In the genomic region with DNA sequence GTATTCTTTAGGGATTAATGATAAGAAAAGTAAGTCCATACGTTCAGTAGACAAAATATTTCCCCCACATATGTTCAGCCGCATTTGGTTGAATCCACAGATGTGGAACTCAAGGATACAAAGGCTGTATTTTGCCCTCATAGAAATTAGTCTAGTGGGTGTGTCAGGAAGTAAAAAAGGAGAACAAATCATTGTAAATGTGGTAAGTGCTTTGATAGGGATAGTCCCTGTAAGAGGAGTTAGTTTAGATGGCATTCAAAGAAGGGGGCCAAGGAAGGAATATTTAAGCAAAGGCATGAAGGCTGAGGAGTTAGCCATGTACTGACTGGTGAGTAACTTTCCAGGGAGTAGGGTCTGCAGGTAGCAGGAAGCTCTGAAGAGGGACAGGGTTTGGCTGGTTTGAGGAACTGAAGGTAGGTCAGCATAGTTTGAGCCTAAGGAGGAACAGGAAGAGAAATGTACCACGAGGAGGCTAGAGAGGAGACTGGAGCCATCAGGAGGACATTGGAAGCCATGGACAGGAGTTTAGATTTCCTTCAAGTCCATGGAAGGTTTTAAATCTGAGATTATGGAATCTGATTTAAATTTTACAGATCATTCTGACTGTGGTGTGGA, we compare ENCODE assay signal across 17 cellular contexts.
DNase-seq lines count a peak whose midpoint lies in the region; ATAC-seq, FAIRE-seq and TF ChIP-seq lines count a peak whose summit lies in the region.
"Had no signal": no experiment of that assay in that cellular context is flagged by ENCODE, and none has a peak within 500 bp of the region (broad histone marks: within the 10 kb centered on the region; RNA-seq: fewer than 3 reads in every experiment).

No MANE protein-coding gene starts in this region.

- POLR2A ChIA-PET in K562 (lab: Yijun Ruan, JAX), result no interaction called here

- no peaks in the 10 kb centered on the region for H3K4me1 Mint-ChIP-seq in CD4-positive, CD25-positive, alpha-beta regulatory T cell

- H3K9me3 ChIP-seq in CD4-positive, CD25-positive, alpha-beta regulatory T cell (ENCODE audit: control insufficient read depth in 2 of 2, low read length in 2 of 2), result no peaks in the 10 kb centered on the region
- H3K9me3 ChIP-seq in K562 (replicated peaks; ENCODE audit: control insufficient read depth, insufficient read depth, low read depth, low read length), result no peaks in the 10 kb centered on the region
- H3K9me3 ChIP-seq in small intestine (ENCODE audit: control insufficient read depth, low read depth), result no peaks in the 10 kb centered on the region
- H3K9me3 ChIP-seq: A549, HAP-1 had no signal

- FAIRE-seq in K562 (lab: Jason Lieb, UNC) (peak; percentile 54), small intestine (lab: Jason Lieb, UNC) (no peak)
- FAIRE-seq: A549 had no signal

- H3K9me1 ChIP-seq in K562 (ENCODE audit: control insufficient read depth, insufficient read depth, low read length), result no peaks in the 10 kb centered on the region

- TF ChIP-seq CTCF in K562 (IDR thresholded peaks at IDR 0.05 in 2 of 3, conservative IDR thresholded peaks at IDR 0.05 in 1 of 3; ENCODE audit: insufficient read depth in 2 of 3, low read depth in 1 of 3, low read length in 3 of 3), result no peak

- H3K36me3 Mint-ChIP-seq in CD4-positive, CD25-positive, alpha-beta regulatory T cell, result no peaks in the 10 kb centered on the region
- H3K36me3 Mint-ChIP-seq: CD8-positive, alpha-beta T cell had no signal

- H3K9me3 Mint-ChIP-seq in CD4-positive, CD25-positive, alpha-beta regulatory T cell, result peaks cover 0 to 4% (median 2%) of the 10 kb centered on the region in 7 donors
- H3K9me3 Mint-ChIP-seq: CD8-positive, alpha-beta T cell had no signal

- DNase-seq in CD4-positive, CD25-positive, alpha-beta regulatory T cell, result no peak
- DNase-seq in NOMO-1 treated with DMSO at 0.1 percent for 48 hours (lab: John Stamatoyannopoulos, UW; ENCODE audit: unreplicated experiment) (peak; percentile 60), K562 (ENCODE audit: extremely low read depth in 1 of 4, low spot score in 3 of 4) (no peak), small intestine (peak; percentile 34), activated T-cell treated with anti-CD3 and anti-CD28 coated beads for 4 hours (no peak), D341Med (ENCODE audit: low spot score) (no peak)
- DNase-seq: CD8-positive, alpha-beta T cell; NCI-H1092 treated with DMSO at 0.1 percent for 48 hours; NCI-H1694; NCI-H345; NCI-H774; SIG-M5; SW 1271 had no signal

- no peaks in the 10 kb centered on the region for H3K36me3 ChIP-seq in CD4-positive, CD25-positive, alpha-beta regulatory T cell (ENCODE audit: control insufficient read depth, insufficient read depth, low read length)
- no peaks in the 10 kb centered on the region for H3K36me3 ChIP-seq in K562 (ENCODE audit: control insufficient read depth, insufficient read depth, low read length)
- H3K36me3 ChIP-seq in small intestine (ENCODE audit: control insufficient read depth in 2 of 2, insufficient read depth in 2 of 2, low read length in 2 of 2), result peaks cover 0 to 4% of the 10 kb centered on the region in 2 donors
- H3K36me3 ChIP-seq: HAP-1 had no signal

- H3K27me3 ChIP-seq in CD4-positive, CD25-positive, alpha-beta regulatory T cell (ENCODE audit: control insufficient read depth, insufficient read depth, low read length), result no peaks in the 10 kb centered on the region
- H3K27me3 ChIP-seq in K562 (ENCODE audit: control insufficient read depth in 2 of 2, insufficient read depth in 2 of 2, low read length in 2 of 2) (no peaks in the 10 kb centered on the region), small intestine (ENCODE audit: control insufficient read depth in 2 of 2, insufficient read depth in 2 of 2, low read length in 2 of 2) (no peaks in the 10 kb centered on the region)

- BruUV-seq in K562 (replicated peaks; lab: Mats Ljungman, UMichigan), result no TSS peak

- H3K4me3 Mint-ChIP-seq in CD4-positive, CD25-positive, alpha-beta regulatory T cell, result no peak overlapping the region
- H3K4me3 Mint-ChIP-seq: CD8-positive, alpha-beta T cell had no signal

- no peak for TF ChIP-seq POLR2A in K562 (conservative IDR thresholded peaks at IDR 0.05)

- 52% methylated on average over 3 of the region's 3 CpGs for WGBS in K562 (ENCODE audit: insufficient coverage, low coverage, missing lambda C conversion rate)
- 57 to 60% (median 60%) methylated on average over 3 of the region's 3 CpGs for WGBS in small intestine, 3 donors

- no peaks in the 10 kb centered on the region for H4K20me1 ChIP-seq in K562 (replicated peaks; ENCODE audit: control insufficient read depth, insufficient read depth, low read length)

- no peaks in the 10 kb centered on the region for H3K4me1 ChIP-seq in CD4-positive, CD25-positive, alpha-beta regulatory T cell (ENCODE audit: control insufficient read depth, insufficient read depth, low read length, poor library complexity, severe bottlenecking)
- H3K4me1 ChIP-seq in K562 (replicated peaks in 1 of 2; ENCODE audit: control insufficient read depth in 2 of 2, insufficient read depth in 2 of 2, low read length in 2 of 2) (peaks cover 4 to 18% of the 10 kb centered on the region in 2 experiments; a peak in 2 of 5 replicates), small intestine (ENCODE audit: control insufficient read depth in 2 of 2, insufficient read depth in 1 of 2, low read depth in 1 of 2, low read length in 1 of 2) (no peaks in the 10 kb centered on the region)
- H3K4me1 ChIP-seq: A549 had no signal

- no peaks in the 10 kb centered on the region for H3K79me2 ChIP-seq in K562 (ENCODE audit: control insufficient read depth, insufficient read depth, low read length)

- ATAC-seq in CD4-positive, CD25-positive, alpha-beta regulatory T cell (ENCODE audit: low read depth in 2 of 2), result no peak
- ATAC-seq in K562 (peak; percentile 50), HG02870 (IDR thresholded peaks at IDR 0.05; ENCODE audit: unreplicated experiment) (no peak), HG03097 (IDR thresholded peaks at IDR 0.05; ENCODE audit: low FRiP score, unreplicated experiment) (no peak)
- ATAC-seq: A549; CD8-positive, alpha-beta T cell had no signal

- no peak overlapping the region for H3K4me3 ChIP-seq in CD4-positive, CD25-positive, alpha-beta regulatory T cell (ENCODE audit: low read depth, low read length)
- H3K4me3 ChIP-seq in K562 (no peak overlapping the region), small intestine (ENCODE audit: low read depth in 1 of 2, low read length in 2 of 2) (no peak overlapping the region)
- H3K4me3 ChIP-seq: A549, HAP-1 had no signal

- no peak for TF ChIP-seq EP300 in K562 (IDR thresholded peaks at IDR 0.05; ENCODE audit: low read length)

- H3K4me2 ChIP-seq in K562 (ENCODE audit: insufficient read depth, low read length), result peak overlapping the region; percentile 30; the same call in 1 of the 2 replicates
- H3K4me2 ChIP-seq: A549 had no signal

- CTCF ChIA-PET in K562 (lab: Yijun Ruan, JAX; ENCODE audit: low intra/inter-chr PET ratio), result no interaction called here

- peak in 1 of 2 experiments; percentile 29; a peak in 1 of 4 replicates for TF ChIP-seq RAD21 in K562 (CRISPR knock-in tag; conservative IDR thresholded peaks at IDR 0.05 in 1 of 2, IDR thresholded peaks at IDR 0.05 in 1 of 2)

- peak overlapping the region; percentile 36; the same call in 1 of the 2 replicates for H2AFZ ChIP-seq in K562 (ENCODE audit: low read depth, low read length)

- no peak overlapping the region for H3K9ac ChIP-seq in K562 (ENCODE audit: insufficient read depth in 1 of 2, low read depth in 2 of 2, low read length in 2 of 2)

- H3K27ac ChIP-seq in CD4-positive, CD25-positive, alpha-beta regulatory T cell (ENCODE audit: insufficient read depth, low read length, poor library complexity, severe bottlenecking), result no peak overlapping the region
- no peak overlapping the region for H3K27ac ChIP-seq in K562 (ENCODE audit: extremely low read depth, low read depth, low read length)
- H3K27ac ChIP-seq in small intestine (ENCODE audit: low read depth in 1 of 2, low read length in 1 of 2), result no peak overlapping the region
- H3K27ac ChIP-seq: A549 had no signal

- peak overlapping the region in 2 of 3 donors; percentile 53 to 57 for H3K27ac Mint-ChIP-seq in CD4-positive, CD25-positive, alpha-beta regulatory T cell
- H3K27ac Mint-ChIP-seq: CD8-positive, alpha-beta T cell had no signal

- in situ Hi-C loops in K562 (cut with MboI), result no loop called here

- intact Hi-C loops in K562 (cut with micrococcal nuclease), result loop anchor here (5.0 to 10.0 kb wide), 2 partner anchors 224 to 1057 kb away; a partner anchor contains a TSS

- H3K27me3 Mint-ChIP-seq in CD4-positive, CD25-positive, alpha-beta regulatory T cell, result no peaks in the 10 kb centered on the region

TF ChIP-seq in K562, 482 proteins besides CTCF, POLR2A, EP300 and RAD21:
- no peak for TF ChIP-seq TAF1 (IDR thresholded peaks at IDR 0.05; ENCODE audit: control insufficient read depth, extremely low read depth, insufficient read depth, low read length, severe bottlenecking)
- no peak for TF ChIP-seq MTA2 (IDR thresholded peaks at IDR 0.05; ENCODE audit: low read depth)
- TF ChIP-seq ETV1 (tag; conservative IDR thresholded peaks at IDR 0.05; ENCODE audit: low read depth), result no peak
- no peak for TF ChIP-seq PURB (CRISPR knock-in tag; IDR thresholded peaks at IDR 0.05; ENCODE audit: low read depth)
- no peak for TF ChIP-seq RBM14 (IDR thresholded peaks at IDR 0.05; ENCODE audit: borderline replicate concordance, insufficient read depth, low read depth, low read length)
- TF ChIP-seq ZNF75A (CRISPR knock-in tag; IDR thresholded peaks at IDR 0.05), result no peak
- TF ChIP-seq NBN (IDR thresholded peaks at IDR 0.05; ENCODE audit: low read depth), result no peak
- no peak for TF ChIP-seq FOXA3 (CRISPR knock-in tag; conservative IDR thresholded peaks at IDR 0.05 in 1 of 2, IDR thresholded peaks at IDR 0.05 in 1 of 2)
- TF ChIP-seq PHTF2 (CRISPR knock-in tag; IDR thresholded peaks at IDR 0.05), result no peak
- TF ChIP-seq HEY1 (CRISPR knock-in tag; IDR thresholded peaks at IDR 0.05; ENCODE audit: borderline replicate concordance), result no peak
- peak; percentile 79; the same call in 1 of the 2 replicates for TF ChIP-seq SPI1 (IDR thresholded peaks at IDR 0.05; ENCODE audit: borderline replicate concordance, low read depth, low read length)
- no peak for TF ChIP-seq PHB2 (IDR thresholded peaks at IDR 0.05; ENCODE audit: low read depth)
- TF ChIP-seq ZFX (CRISPR knock-in tag; IDR thresholded peaks at IDR 0.05), result no peak
- TF ChIP-seq SLC30A9 (CRISPR knock-in tag; IDR thresholded peaks at IDR 0.05), result no peak
- 0 out of 2 replicates have a peak, but pooled peaks have one; percentile 6 for TF ChIP-seq EHMT2 (IDR thresholded peaks at IDR 0.05)
- TF ChIP-seq ZNF174 (CRISPR knock-in tag; IDR thresholded peaks at IDR 0.05), result no peak

Comparison
In these comparisons a context has a peak if more than half of its experiments do, and no peak if none do; other contexts are left out.
1. DNase-seq: peak in NOMO-1 treated with DMSO at 0.1 percent for 48 hours (single experiment) and small intestine (single experiment); none in CD4-positive, CD25-positive, alpha-beta regulatory T cell (0 of 3), K562 (0 of 4), activated T-cell treated with anti-CD3 and anti-CD28 coated beads for 4 hours (single experiment) and D341Med (single experiment).